Comparison of ENCODE assay signal across 7 cellular contexts in the genomic region with DNA sequence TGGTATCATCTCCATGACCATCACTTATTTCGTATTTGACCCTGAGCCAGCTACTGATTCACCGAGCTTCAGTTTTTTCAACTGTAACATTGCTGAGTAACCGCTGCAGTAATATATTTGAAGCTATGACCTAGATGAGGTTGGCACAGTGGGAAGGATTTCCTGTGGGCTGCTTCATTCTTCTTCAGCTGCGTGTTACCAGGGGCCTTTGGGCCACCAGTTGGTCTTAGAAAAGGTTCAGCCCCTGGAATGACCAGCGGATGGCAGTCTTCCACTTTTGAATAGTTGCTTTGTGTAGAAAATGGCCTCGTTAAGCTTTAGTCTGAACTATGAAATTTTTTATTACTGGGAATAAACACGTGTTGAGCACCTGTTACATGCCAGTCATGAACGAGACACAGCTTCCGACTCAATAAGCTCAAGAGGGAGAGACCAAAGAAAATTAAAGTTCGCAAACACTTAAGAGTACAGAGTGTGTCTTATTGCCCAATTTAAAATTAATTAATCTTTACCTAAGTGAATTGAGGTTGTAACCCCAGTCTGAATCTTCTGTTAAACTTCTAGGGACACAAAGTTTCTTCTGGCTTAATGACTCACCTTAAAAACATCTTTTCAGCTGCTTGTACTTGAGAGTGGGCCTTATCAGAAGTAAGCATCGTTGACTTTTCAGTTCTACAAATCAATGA. TPM values are rescaled to one million over a fixed set of nuclear protein-coding genes. Genes with fewer than 3 reads are reported as not detected.
DNase-seq lines count a peak whose midpoint lies in the region; ATAC-seq, FAIRE-seq and TF ChIP-seq lines count a peak whose summit lies in the region.

No MANE protein-coding gene starts in this region.

- DNase-seq in ELF-1 (ENCODE audit: low read depth, low spot score) (peak; percentile 51), HTR-8/SVneo (ENCODE audit: insufficient read length, low spot score) (peak; percentile 86), iPS-NIHi11 (ENCODE audit: low spot score) (peak; percentile 64)
- DNase-seq in activated naive CD8-positive, alpha-beta T cell treated with anti-CD3 and anti-CD28 coated beads for 36 hours: no peak

- no peak overlapping the region for H3K4me3 Mint-ChIP-seq in activated naive CD8-positive, alpha-beta T cell treated with anti-CD3 and anti-CD28 coated beads for 36 hours

- H3K4me1 Mint-ChIP-seq in activated naive CD8-positive, alpha-beta T cell treated with anti-CD3 and anti-CD28 coated beads for 36 hours: no peaks in the 10 kb centered on the region

- ATAC-seq in GM18868 (IDR thresholded peaks at IDR 0.05; ENCODE audit: unreplicated experiment): no peak
- ATAC-seq in HG03097 (IDR thresholded peaks at IDR 0.05; ENCODE audit: low FRiP score, unreplicated experiment): no peak

- H3K27ac Mint-ChIP-seq in activated naive CD8-positive, alpha-beta T cell treated with anti-CD3 and anti-CD28 coated beads for 36 hours: no peak overlapping the region

- H3K36me3 Mint-ChIP-seq in activated naive CD8-positive, alpha-beta T cell treated with anti-CD3 and anti-CD28 coated beads for 36 hours: no peaks in the 10 kb centered on the region

- peak; percentile 72 for FAIRE-seq in HTR-8/SVneo (lab: Jason Lieb, UNC)

- peaks cover 2% of the 10 kb centered on the region for H3K9me3 Mint-ChIP-seq in activated naive CD8-positive, alpha-beta T cell treated with anti-CD3 and anti-CD28 coated beads for 36 hours

- H3K27me3 Mint-ChIP-seq in activated naive CD8-positive, alpha-beta T cell treated with anti-CD3 and anti-CD28 coated beads for 36 hours: peaks cover 23% of the 10 kb centered on the region

- peak; percentile 85 for TF ChIP-seq CTCF in VCaP (conservative IDR thresholded peaks at IDR 0.05)

- H3K27ac ChIP-seq in VCaP: peak overlapping the region; percentile 52

RNA-seq across cellular contexts. Expression of a gene that starts 57.6 kb away (rescaled TPM):
- not detected for total RNA-seq in activated naive CD8-positive, alpha-beta T cell treated with anti-CD3 and anti-CD28 coated beads for 36 hours
